Comparison of ENCODE assay signal across 31 cellular contexts in the genomic region with DNA sequence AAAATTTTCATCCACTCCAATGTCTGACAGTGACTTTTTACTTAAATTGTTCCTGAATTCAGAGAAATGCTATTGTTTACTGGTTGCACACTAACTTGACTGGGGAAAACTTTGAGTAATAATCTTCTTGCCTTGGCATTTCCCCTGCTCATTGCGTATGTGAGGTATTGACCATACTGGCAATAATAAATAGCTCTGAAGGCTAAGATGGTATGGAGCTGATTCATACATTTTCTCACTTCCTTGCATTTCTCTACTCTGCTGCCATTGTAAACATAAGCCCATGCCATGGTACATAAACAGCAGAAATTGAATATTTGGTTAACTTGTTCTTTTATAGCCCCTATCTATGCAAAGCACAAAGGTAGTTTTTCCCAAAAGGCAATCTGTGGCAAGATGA.
A peak's percentile ranks its signal among the peaks of the same experiment; 100 is the strongest.
DNase-seq lines count a peak whose midpoint lies in the region; ATAC-seq and TF ChIP-seq lines count a peak whose summit lies in the region.
"Had no signal": no experiment of that assay in that cellular context is flagged by ENCODE, and none has a peak within 500 bp of the region (broad histone marks: within the 10 kb centered on the region; RNA-seq: fewer than 3 reads in every experiment).

No MANE protein-coding gene starts in this region.

- CTCF ChIA-PET in SK-N-SH (lab: Yijun Ruan, JAX) = interaction anchor here (0.5 to 1.2 kb wide), 3 partner anchors 97 to 444 kb away, joined by 3 read pairs; no protein-coding TSS in a partner anchor

- H2AFZ ChIP-seq in OCI-LY3 (ENCODE audit: low read depth, low read length) = no peak overlapping the region
- no peak overlapping the region for H2AFZ ChIP-seq in SK-N-SH (ENCODE audit: low read depth)
- H2AFZ ChIP-seq: PC-9 had no signal

- H3K4me2 ChIP-seq in OCI-LY3 (ENCODE audit: low read length) (0 out of 2 replicates have a peak overlapping the region, but pooled peaks have one; percentile 5), SK-N-SH (no peak overlapping the region)
- H3K4me2 ChIP-seq: PC-9 had no signal

- ATAC-seq in stimulated activated naive CD8-positive, alpha-beta T cell treated with anti-CD3 and anti-CD28 coated beads, Interleukin-15, Interleukin-2, amounts not matched to agents 100 U/mL and 50 U/mL, for 24 hours = peak; percentile 40
- no peak for ATAC-seq in stimulated activated naive CD8-positive, alpha-beta T cell treated with anti-CD3 and anti-CD28 coated beads, Interleukin-15, amount 100 ng/mL, for 72 hours
- ATAC-seq in HG03565 (IDR thresholded peaks at IDR 0.05; ENCODE audit: unreplicated experiment) (no peak), HG02970 (IDR thresholded peaks at IDR 0.05; ENCODE audit: low FRiP score, unreplicated experiment) (no peak)
- ATAC-seq: CD8-positive, alpha-beta T cell; heart left ventricle; left ventricle myocardium superior had no signal

- H3K27me3 ChIP-seq in OCI-LY3 (ENCODE audit: low read depth, low read length) (no peaks in the 10 kb centered on the region), SK-N-SH (ENCODE audit: insufficient read depth) (no peaks in the 10 kb centered on the region)
- H3K27me3 ChIP-seq: adrenal gland, dorsolateral prefrontal cortex, heart left ventricle, ovary, uterus had no signal

- H3K9me3 ChIP-seq in OCI-LY3 (ENCODE audit: insufficient read depth, low read length) (no peaks in the 10 kb centered on the region), SK-N-SH (no peaks in the 10 kb centered on the region)
- H3K9me3 ChIP-seq: adrenal gland, heart left ventricle, ovary, uterus had no signal

- WGBS in SK-N-SH (ENCODE audit: low lambda C conversion rate) = 91% methylated on average over 1 of the region's 1 CpG

- H4K20me1 ChIP-seq in OCI-LY3 (ENCODE audit: insufficient read depth, low read length) (no peaks in the 10 kb centered on the region), SK-N-SH (ENCODE audit: insufficient read depth) (no peaks in the 10 kb centered on the region)

- TF ChIP-seq CTCF in OCI-LY3 (IDR thresholded peaks at IDR 0.05; ENCODE audit: low read depth, low read length) = no peak
- no peak for TF ChIP-seq CTCF in fibroblast of mammary gland (conservative IDR thresholded peaks at IDR 0.05; ENCODE audit: control insufficient read depth, insufficient read depth, low read depth, low read length)
- TF ChIP-seq CTCF in SK-N-SH (IDR thresholded peaks at IDR 0.05) = no peak

- H3K4me3 ChIP-seq in OCI-LY3 (ENCODE audit: low read length) (no peak overlapping the region), fibroblast of mammary gland (ENCODE audit: control insufficient read depth, low read depth, low read length) (no peak overlapping the region), SK-N-SH (ENCODE audit: low read depth in 2 of 2, low read length in 1 of 2) (no peak overlapping the region)
- H3K4me3 ChIP-seq: adrenal gland, dorsolateral prefrontal cortex, heart left ventricle, ovary, PC-9, skin epidermis, uterus had no signal

- H3K27ac ChIP-seq in OCI-LY3 (ENCODE audit: low read length) = no peak overlapping the region
- H3K27ac ChIP-seq in SK-N-SH (ENCODE audit: low read depth in 2 of 2, low read length in 1 of 2) = no peak overlapping the region
- H3K27ac ChIP-seq: adrenal gland, dorsolateral prefrontal cortex, heart left ventricle, ovary, PC-9, skin epidermis, uterus had no signal

- DNase-seq in stimulated activated naive CD8-positive, alpha-beta T cell treated with anti-CD3 and anti-CD28 coated beads, Interleukin-15, Interleukin-2, amounts not matched to agents 100 U/mL and 50 U/mL, for 24 hours = no peak
- DNase-seq in stimulated activated naive CD8-positive, alpha-beta T cell treated with anti-CD3 and anti-CD28 coated beads, Interleukin-15, amount 100 ng/mL, for 72 hours = no peak
- DNase-seq in fibroblast of mammary gland (ENCODE audit: low read depth) = peak; percentile 11
- no peak for DNase-seq in SK-N-SH
- no peak for DNase-seq in posterior vena cava (ENCODE audit: low spot score)
- DNase-seq: activated CD4-positive, alpha-beta T cell treated with anti-CD3 and anti-CD28 coated beads, Interleukin-2, amount 50 U/mL, for 48 hours; activated CD4-positive, CD25-positive, alpha-beta regulatory T cell treated with anti-CD3 and anti-CD28 coated beads, Interleukin-2, amount 50 U/mL, for 72 hours; activated naive CD4-positive, alpha-beta T cell treated with anti-CD3 and anti-CD28 coated beads for 36 hours; adrenal gland; CD8-positive, alpha-beta T cell; dorsolateral prefrontal cortex; GOT3; heart left ventricle; kidney; left ventricle myocardium superior; NCI-H146; NCI-H226; NCI-H69; ovary; PC-9; Right ventricle myocardium superior; T-helper 2 cell; uterus had no signal

- intact Hi-C loops in posterior vena cava (cut with DNase I) = no loop called here

- no peak for TF ChIP-seq RAD21 in SK-N-SH (IDR thresholded peaks at IDR 0.05; ENCODE audit: low read length)

- no peak overlapping the region for H3K4me3 Mint-ChIP-seq in stimulated activated naive CD8-positive, alpha-beta T cell treated with anti-CD3 and anti-CD28 coated beads, Interleukin-15, amount 100 ng/mL, for 72 hours
- H3K4me3 Mint-ChIP-seq: activated naive CD4-positive, alpha-beta T cell treated with anti-CD3 and anti-CD28 coated beads for 36 hours; activated T-helper 1 cell treated with anti-CD3 and anti-CD28 coated beads, Interleukin-12 subunit alpha, Interleukin-12 subunit beta, Interleukin-2, Interleukin-4 antibody, amounts not matched to agents 30 ng/mL and 10 ng/mL and 1 ng/mL, durations not matched to agents 14 hours and 24 hours and 36 hours; brain; CD8-positive, alpha-beta T cell; neural crest cell; stimulated activated naive CD8-positive, alpha-beta T cell treated with anti-CD3 and anti-CD28 coated beads, Interleukin-15, Interleukin-2, amounts not matched to agents 100 ng/mL and 50 ng/mL, for 24 hours had no signal

- TF ChIP-seq EP300 in SK-N-SH (IDR thresholded peaks at IDR 0.05; ENCODE audit: borderline replicate concordance in 1 of 2, low read depth in 1 of 2, low read length in 1 of 2) = no peak

- H3K36me3 ChIP-seq in OCI-LY3 (replicated peaks; ENCODE audit: low read depth, low read length) (no peaks in the 10 kb centered on the region), SK-N-SH (replicated peaks in 1 of 2; ENCODE audit: control insufficient read depth in 1 of 2, insufficient read depth in 2 of 2, low read length in 1 of 2) (no peaks in the 10 kb centered on the region)
- H3K36me3 ChIP-seq: adrenal gland, heart left ventricle, ovary, uterus had no signal

- no peaks in the 10 kb centered on the region for H3K9me3 Mint-ChIP-seq in stimulated activated naive CD8-positive, alpha-beta T cell treated with anti-CD3 and anti-CD28 coated beads, Interleukin-15, amount 100 ng/mL, for 72 hours
- H3K9me3 Mint-ChIP-seq: activated naive CD4-positive, alpha-beta T cell treated with anti-CD3 and anti-CD28 coated beads for 36 hours; brain; CD8-positive, alpha-beta T cell; neural crest cell; stimulated activated naive CD8-positive, alpha-beta T cell treated with anti-CD3 and anti-CD28 coated beads, Interleukin-15, Interleukin-2, amounts not matched to agents 100 ng/mL and 50 ng/mL, for 24 hours had no signal

- POLR2A ChIA-PET in SK-N-SH (lab: Yijun Ruan, JAX) = no interaction called here

- no peaks in the 10 kb centered on the region for H3F3A ChIP-seq in SK-N-SH (replicated peaks; ENCODE audit: insufficient read depth)

- no peak overlapping the region for H3K27ac Mint-ChIP-seq in stimulated activated naive CD8-positive, alpha-beta T cell treated with anti-CD3 and anti-CD28 coated beads, Interleukin-15, amount 100 ng/mL, for 72 hours
- H3K27ac Mint-ChIP-seq: activated naive CD4-positive, alpha-beta T cell treated with anti-CD3 and anti-CD28 coated beads for 36 hours; activated T-helper 1 cell treated with anti-CD3 and anti-CD28 coated beads, Interleukin-12 subunit alpha, Interleukin-12 subunit beta, Interleukin-2, Interleukin-4 antibody, amounts not matched to agents 30 ng/mL and 10 ng/mL and 1 ng/mL, durations not matched to agents 14 hours and 24 hours and 36 hours; brain; CD8-positive, alpha-beta T cell; stimulated activated naive CD8-positive, alpha-beta T cell treated with anti-CD3 and anti-CD28 coated beads, Interleukin-15, Interleukin-2, amounts not matched to agents 100 ng/mL and 50 ng/mL, for 24 hours had no signal

- H3K9me2 ChIP-seq in SK-N-SH = no peaks in the 10 kb centered on the region

- H3K4me1 ChIP-seq in OCI-LY3 (ENCODE audit: low read length) (peaks cover 38% of the 10 kb centered on the region), SK-N-SH (ENCODE audit: control insufficient read depth in 1 of 2, insufficient read depth in 2 of 2, low read depth in 1 of 2, low read length in 1 of 2) (peaks cover 0 to 2% of the 10 kb centered on the region in 2 experiments; a peak in 2 of 4 replicates)
- H3K4me1 ChIP-seq: uterus had no signal

- peaks cover 7% of the 10 kb centered on the region for H3K4me1 Mint-ChIP-seq in stimulated activated naive CD8-positive, alpha-beta T cell treated with anti-CD3 and anti-CD28 coated beads, Interleukin-15, amount 100 ng/mL, for 72 hours
- H3K4me1 Mint-ChIP-seq: neural crest cell had no signal

- H3K9ac ChIP-seq in OCI-LY3 (ENCODE audit: low read length) = no peak overlapping the region
- no peak overlapping the region for H3K9ac ChIP-seq in SK-N-SH

- no peaks in the 10 kb centered on the region for H3K79me2 ChIP-seq in OCI-LY3 (ENCODE audit: low read length)
- no peaks in the 10 kb centered on the region for H3K79me2 ChIP-seq in SK-N-SH (ENCODE audit: insufficient read depth)

- no peaks in the 10 kb centered on the region for H3K27me3 Mint-ChIP-seq in stimulated activated naive CD8-positive, alpha-beta T cell treated with anti-CD3 and anti-CD28 coated beads, Interleukin-15, amount 100 ng/mL, for 72 hours
- H3K27me3 Mint-ChIP-seq: stimulated activated naive CD8-positive, alpha-beta T cell treated with anti-CD3 and anti-CD28 coated beads, Interleukin-15, Interleukin-2, amounts not matched to agents 100 ng/mL and 50 ng/mL, for 24 hours had no signal

TF ChIP-seq in SK-N-SH, 30 proteins besides CTCF, POLR2A, EP300 and RAD21 (continues in another document):
- TF ChIP-seq TCF12 (IDR thresholded peaks at IDR 0.05) = no peak
- no peak for TF ChIP-seq MEF2A (IDR thresholded peaks at IDR 0.05; ENCODE audit: borderline replicate concordance, low read depth)
- TF ChIP-seq, protein P1, sequence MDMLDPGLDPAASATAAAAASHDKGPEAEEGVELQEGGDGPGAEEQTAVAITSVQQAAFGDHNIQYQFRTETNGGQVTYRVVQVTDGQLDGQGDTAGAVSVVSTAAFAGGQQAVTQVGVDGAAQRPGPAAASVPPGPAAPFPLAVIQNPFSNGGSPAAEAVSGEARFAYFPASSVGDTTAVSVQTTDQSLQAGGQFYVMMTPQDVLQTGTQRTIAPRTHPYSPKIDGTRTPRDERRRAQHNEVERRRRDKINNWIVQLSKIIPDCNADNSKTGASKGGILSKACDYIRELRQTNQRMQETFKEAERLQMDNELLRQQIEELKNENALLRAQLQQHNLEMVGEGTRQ (IDR thresholded peaks at IDR 0.05; ENCODE audit: borderline replicate concordance, low read depth, low read length) = no peak
- TF ChIP-seq GATA2 (CRISPR knock-in tag; IDR thresholded peaks at IDR 0.05) = no peak
- no peak for TF ChIP-seq FOXM1 (IDR thresholded peaks at IDR 0.05; ENCODE audit: low read depth)
- no peak for TF ChIP-seq GABPA (IDR thresholded peaks at IDR 0.05; ENCODE audit: low read depth)
- TF ChIP-seq JUND (IDR thresholded peaks at IDR 0.05) = no peak
